Comparison of ENCODE assay signal across 24 cellular contexts in genomic region chr2:107068502-107068901, GRCh38.
"Had no signal": no experiment of that assay in that cellular context is flagged by ENCODE, and none has a peak within 500 bp of the region (broad histone marks: within the 10 kb centered on the region; RNA-seq: fewer than 3 reads in every experiment).

No MANE protein-coding gene starts in this region.

- H3K27me3 ChIP-seq: heart right ventricle, pancreas, suprapubic skin, thyroid gland, upper lobe of left lung, vagina had no signal

- DNase-seq: cortex of kidney; effector memory CD4-positive, alpha-beta T cell; heart right ventricle; hypothalamus; kidney glomerular epithelial cell; mammary epithelial cell; naive thymus-derived CD8-positive, alpha-beta T cell; occipital lobe; pancreas; right cardiac atrium; stimulated activated CD4-positive, alpha-beta T cell treated with anti-CD3 and anti-CD28 coated beads, Interleukin-4, amount 100 ng/mL, for 1 hour; stimulated activated CD8-positive, alpha-beta memory T cell treated with anti-CD3 and anti-CD28 coated beads, Interleukin-4, amount 100 ng/mL, for 48 hours; stimulated activated naive CD8-positive, alpha-beta T cell treated with anti-CD3 and anti-CD28 coated beads, Interleukin-15, Interleukin-2, amounts not matched to agents 100 U/mL and 50 U/mL, for 24 hours; thyroid gland; upper lobe of left lung had no signal

- H3K4me3 Mint-ChIP-seq: naive thymus-derived CD8-positive, alpha-beta T cell; stimulated activated effector memory CD8-positive, alpha-beta T cell treated with anti-CD3 and anti-CD28 coated beads, Interleukin-12 subunit alpha, Interleukin-12 subunit beta, amount 100 ng/mL, for 72 hours had no signal

- ATAC-seq: heart right ventricle; left lobe of liver; naive thymus-derived CD8-positive, alpha-beta T cell; pancreas; right cardiac atrium; stimulated activated effector memory CD8-positive, alpha-beta T cell treated with anti-CD3 and anti-CD28 coated beads, Interleukin-12 subunit alpha, Interleukin-12 subunit beta, amount 100 ng/mL, for 72 hours; stimulated activated naive CD8-positive, alpha-beta T cell treated with anti-CD3 and anti-CD28 coated beads, Interleukin-15, Interleukin-2, amounts not matched to agents 100 U/mL and 50 U/mL, for 24 hours had no signal

- FAIRE-seq: frontal cortex, islet of Langerhans, pancreas had no signal

- H3K36me3 ChIP-seq: heart right ventricle, pancreas, suprapubic skin, thyroid gland, upper lobe of left lung, vagina had no signal

- H3K27ac ChIP-seq: epithelial cell of prostate, heart right ventricle, pancreas, suprapubic skin, thyroid gland, upper lobe of left lung, vagina had no signal

- H3K4me3 ChIP-seq: heart right ventricle, mucosa of descending colon, pancreas, suprapubic skin, thyroid gland, upper lobe of left lung, vagina had no signal

- H3K27ac Mint-ChIP-seq: naive thymus-derived CD8-positive, alpha-beta T cell; progenitor cell of endocrine pancreas; stimulated activated effector memory CD8-positive, alpha-beta T cell treated with anti-CD3 and anti-CD28 coated beads, Interleukin-12 subunit alpha, Interleukin-12 subunit beta, amount 100 ng/mL, for 72 hours had no signal

- H3K9me3 Mint-ChIP-seq: stimulated activated effector memory CD8-positive, alpha-beta T cell treated with anti-CD3 and anti-CD28 coated beads, Interleukin-12 subunit alpha, Interleukin-12 subunit beta, amount 100 ng/mL, for 72 hours had no signal

- H3K4me1 ChIP-seq: heart right ventricle, pancreas, suprapubic skin, upper lobe of left lung, vagina had no signal

- H3K36me3 Mint-ChIP-seq: naive thymus-derived CD8-positive, alpha-beta T cell; stimulated activated effector memory CD8-positive, alpha-beta T cell treated with anti-CD3 and anti-CD28 coated beads, Interleukin-12 subunit alpha, Interleukin-12 subunit beta, amount 100 ng/mL, for 72 hours had no signal

- H3K4me1 Mint-ChIP-seq: naive thymus-derived CD8-positive, alpha-beta T cell; stimulated activated effector memory CD8-positive, alpha-beta T cell treated with anti-CD3 and anti-CD28 coated beads, Interleukin-12 subunit alpha, Interleukin-12 subunit beta, amount 100 ng/mL, for 72 hours had no signal
